In the genomic region with DNA sequence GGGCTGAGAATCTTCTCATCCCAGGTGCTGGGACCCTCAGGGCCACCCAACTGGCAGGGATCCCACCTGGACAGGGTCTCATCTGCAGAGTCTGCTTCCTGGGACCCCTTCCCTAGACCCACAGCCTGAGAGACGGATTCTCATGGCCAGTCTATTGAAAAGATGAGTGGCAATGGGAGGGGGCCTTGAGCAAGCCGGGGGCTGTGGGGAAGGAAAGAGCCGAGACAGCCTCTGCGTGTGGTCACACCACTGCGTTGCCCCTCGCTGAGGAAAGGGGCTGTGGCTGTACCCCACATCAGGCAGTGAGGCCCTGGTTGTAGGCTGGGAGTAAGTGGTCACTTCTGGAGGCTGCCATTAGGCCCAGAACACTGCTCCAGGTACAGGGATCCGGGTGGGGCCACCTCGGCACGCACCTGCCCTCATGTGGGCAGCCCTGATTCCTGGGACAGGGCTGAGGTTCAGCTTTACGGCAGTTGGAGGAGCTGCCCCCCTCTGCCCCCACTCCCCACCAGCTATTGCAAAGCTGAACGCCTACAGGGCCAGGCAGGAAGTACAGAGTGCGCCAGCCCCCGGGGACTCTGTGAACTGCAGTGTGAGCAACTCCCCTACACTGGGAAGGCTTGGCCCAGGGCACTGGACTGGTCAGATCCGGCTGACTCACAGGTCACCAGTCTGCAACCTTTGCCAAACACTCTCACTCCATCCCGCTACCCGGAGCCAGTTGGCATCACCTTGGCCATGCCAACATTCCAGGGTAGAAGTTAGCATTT, we compare ENCODE assay signal across 11 cellular contexts.
DNase-seq lines count a peak whose midpoint lies in the region; ATAC-seq and TF ChIP-seq lines count a peak whose summit lies in the region.
"Had no signal": no experiment of that assay in that cellular context is flagged by ENCODE, and none has a peak within 500 bp of the region (broad histone marks: within the 10 kb centered on the region; RNA-seq: fewer than 3 reads in every experiment).

No MANE protein-coding gene starts in this region.

- H3K27me3 ChIP-seq in body of pancreas = no peaks in the 10 kb centered on the region
- no peaks in the 10 kb centered on the region for H3K27me3 ChIP-seq in CD8-positive, alpha-beta T cell (ENCODE audit: insufficient read depth, low read length)

- TF ChIP-seq CTCF in 22Rv1 (IDR thresholded peaks at IDR 0.05) = 0 out of 2 replicates have a peak, but pooled peaks have one; percentile 6
- TF ChIP-seq CTCF in HEK293 (tag by site-specific recombination; IDR thresholded peaks at IDR 0.05) = no peak
- no peak for TF ChIP-seq CTCF in body of pancreas (IDR thresholded peaks at IDR 0.05)
- no peak for TF ChIP-seq CTCF in CD8-positive, alpha-beta T cell (IDR thresholded peaks at IDR 0.05)

- CTCF ChIA-PET in HEK293 (lab: Yijun Ruan, JAX) = interaction anchor here (0.6 kb wide), 1 partner anchor 17 kb away, joined by 3 read pairs; no protein-coding TSS in a partner anchor
- CTCF ChIA-PET in CD8-positive, alpha-beta T cell (lab: Charles Lee) = no interaction called here

- H3K9me3 ChIP-seq in HEK293 (ENCODE audit: control insufficient read depth, insufficient read depth, low read depth, low read length) (no peaks in the 10 kb centered on the region), body of pancreas (no peaks in the 10 kb centered on the region)
- no peaks in the 10 kb centered on the region for H3K9me3 ChIP-seq in CD8-positive, alpha-beta T cell (ENCODE audit: low read length)

- intact Hi-C loops in body of pancreas (cut with DNase I) = no loop called here
- intact Hi-C loops in CD8-positive, alpha-beta T cell (cut with DNase I, micrococcal nuclease) = no loop called here

- H3K9me3 Mint-ChIP-seq in CD8-positive, alpha-beta T cell = no peaks in the 10 kb centered on the region

- POLR2A ChIA-PET in HEK293 (lab: Yijun Ruan, JAX) = no interaction called here
- POLR2A ChIA-PET in CD8-positive, alpha-beta T cell (lab: Charles Lee) = no interaction called here

- no peak overlapping the region for H3K4me3 Mint-ChIP-seq in CD8-positive, alpha-beta T cell

- H3K4me3 ChIP-seq in HEK293 (ENCODE audit: low read depth, low read length) = no peak overlapping the region
- no peak overlapping the region for H3K4me3 ChIP-seq in body of pancreas
- H3K4me3 ChIP-seq in CD8-positive, alpha-beta T cell (ENCODE audit: low read depth, low read length) = no peak overlapping the region

- no peak for TF ChIP-seq POLR2A in body of pancreas (IDR thresholded peaks at IDR 0.05)

- peaks cover 7% of the 10 kb centered on the region for H3K27me3 Mint-ChIP-seq in CD8-positive, alpha-beta T cell (ENCODE audit: low read depth)

- no peaks in the 10 kb centered on the region for H3K36me3 ChIP-seq in HEK293 (ENCODE audit: control insufficient read depth in 2 of 2, insufficient read depth in 1 of 2, low read length in 2 of 2)
- H3K36me3 ChIP-seq in body of pancreas (replicated peaks in 1 of 2; ENCODE audit: insufficient read depth in 1 of 2, low read depth in 2 of 2) = no peaks in the 10 kb centered on the region
- no peaks in the 10 kb centered on the region for H3K36me3 ChIP-seq in CD8-positive, alpha-beta T cell (ENCODE audit: insufficient read depth, low read length)

- no peak overlapping the region for H3K27ac Mint-ChIP-seq in CD8-positive, alpha-beta T cell

- no peaks in the 10 kb centered on the region for H3K36me3 Mint-ChIP-seq in CD8-positive, alpha-beta T cell

- H3K4me1 ChIP-seq in HEK293 (ENCODE audit: control insufficient read depth, insufficient read depth, low read length) (no peaks in the 10 kb centered on the region), body of pancreas (peaks cover 4% of the 10 kb centered on the region)
- H3K4me1 ChIP-seq in CD8-positive, alpha-beta T cell (ENCODE audit: insufficient read depth, low read length) = no peaks in the 10 kb centered on the region

- H3K27ac ChIP-seq in 22Rv1 (no peak overlapping the region), HEK293 (ENCODE audit: extremely low read depth, low read depth, low read length) (no peak overlapping the region), body of pancreas (no peak overlapping the region)
- no peak overlapping the region for H3K27ac ChIP-seq in CD8-positive, alpha-beta T cell (ENCODE audit: low read depth, low read length)

- ATAC-seq in body of pancreas = peak; percentile 29
- ATAC-seq in GM19324 (IDR thresholded peaks at IDR 0.05; ENCODE audit: low FRiP score, unreplicated experiment) = no peak
- no peak for ATAC-seq in CD8-positive, alpha-beta T cell

- no peak for DNase-seq in body of pancreas
- DNase-seq in lung microvascular endothelial cell (ENCODE audit: low read depth in 2 of 2) = peak; percentile 20 to 52
- no peak for DNase-seq in stimulated activated CD4-positive, alpha-beta T cell treated with anti-CD3 and anti-CD28 coated beads, Interleukin-15, amount 100 ng/mL, for 24 hours
- no peak for DNase-seq in activated CD4-positive, alpha-beta T cell treated with anti-CD3 and anti-CD28 coated beads for 1 hour
- no peak for DNase-seq in CD8-positive, alpha-beta T cell
- DNase-seq: activated CD4-positive, alpha-beta T cell treated with anti-CD3 and anti-CD28 coated beads for 4 hours; GF-D8; SW 1271 had no signal

- WGBS in body of pancreas, 2 donors = 79% methylated on average over 10 to 16 of the region's 16 CpGs

- H3K4me1 Mint-ChIP-seq in CD8-positive, alpha-beta T cell (ENCODE audit: low read depth) = no peaks in the 10 kb centered on the region

TF ChIP-seq in HEK293, 187 proteins besides CTCF, POLR2A, EP300 and RAD21:
- TF ChIP-seq MYNN (tag by site-specific recombination; IDR thresholded peaks at IDR 0.05; ENCODE audit: borderline replicate concordance) = no peak
- no peak for TF ChIP-seq ZBTB48 (tag by site-specific recombination; IDR thresholded peaks at IDR 0.05)
- no peak for TF ChIP-seq TCF7L2 (IDR thresholded peaks at IDR 0.05; ENCODE audit: borderline replicate concordance, low read depth, low read length)
- TF ChIP-seq ZNF266 (tag by site-specific recombination; IDR thresholded peaks at IDR 0.05; ENCODE audit: low read depth) = no peak
- peak; percentile 47; the same call in 1 of the 2 replicates for TF ChIP-seq ZFHX2 (tag by site-specific recombination; conservative IDR thresholded peaks at IDR 0.05)
- 0 out of 2 replicates have a peak, but pooled peaks have one; percentile 35 for TF ChIP-seq EGR2 (tag by site-specific recombination; IDR thresholded peaks at IDR 0.05; ENCODE audit: low read depth)
- TF ChIP-seq HOXA7 (CRISPR knock-in tag; IDR thresholded peaks at IDR 0.05; ENCODE audit: borderline replicate concordance) = no peak
- no peak for TF ChIP-seq ZNF624 (tag by site-specific recombination; IDR thresholded peaks at IDR 0.05)
- TF ChIP-seq ZNF670 (tag by site-specific recombination; IDR thresholded peaks at IDR 0.05; ENCODE audit: low read depth) = no peak

Comparison
In these comparisons a context has a peak if more than half of its experiments do, and no peak if none do; other contexts are left out.
1. DNase-seq: peak in lung microvascular endothelial cell (2 of 2); none in body of pancreas (0 of 4), stimulated activated CD4-positive, alpha-beta T cell treated with anti-CD3 and anti-CD28 coated beads, Interleukin-15, amount 100 ng/mL, for 24 hours (single experiment), activated CD4-positive, alpha-beta T cell treated with anti-CD3 and anti-CD28 coated beads for 1 hour (single experiment) and CD8-positive, alpha-beta T cell (0 of 7).